ENCODE assay signal across 8 cellular contexts in the genomic region with DNA sequence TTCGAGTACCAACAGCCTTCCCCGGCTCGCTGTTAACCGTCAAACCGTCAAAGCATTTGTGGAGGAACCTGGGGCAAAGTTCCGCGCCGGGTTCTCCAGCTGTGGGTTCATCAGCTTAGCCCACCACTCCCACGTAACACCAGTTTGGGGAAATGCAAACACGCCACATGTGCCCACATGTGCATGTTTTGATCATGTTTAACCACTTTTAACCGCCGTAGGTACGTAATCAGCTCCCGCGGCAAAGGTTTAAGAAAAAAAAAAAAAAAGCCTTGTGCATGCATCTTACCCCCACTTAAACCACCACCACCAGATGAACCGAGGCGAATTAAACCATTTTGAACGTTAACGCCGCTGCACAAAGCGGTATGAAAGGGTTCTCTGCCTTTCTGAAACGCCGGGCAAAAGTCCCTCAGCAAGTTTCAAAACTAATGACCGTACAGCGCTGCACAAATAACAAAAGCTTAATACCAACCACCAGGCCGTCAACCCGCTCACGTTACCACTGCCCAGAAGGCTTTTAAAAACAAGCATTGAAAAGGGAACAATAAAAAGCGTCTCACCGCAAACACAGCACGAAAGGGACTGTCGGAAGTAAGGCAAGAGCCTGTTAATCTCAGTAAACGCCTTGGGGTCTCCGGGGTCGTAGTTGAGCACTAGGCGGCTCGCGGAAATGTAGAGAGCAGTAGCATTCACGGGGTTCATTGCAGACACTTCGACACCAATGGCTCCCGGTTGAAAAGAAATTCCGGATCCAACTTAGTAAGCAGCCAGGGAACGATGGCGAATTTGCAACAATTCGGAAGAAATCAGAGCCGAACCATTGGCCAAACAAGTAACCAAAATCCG. TPM values are rescaled to one million over a fixed set of nuclear protein-coding genes. Genes with fewer than 3 reads are reported as not detected.
DNase-seq lines count a peak whose midpoint lies in the region; ATAC-seq and TF ChIP-seq lines count a peak whose summit lies in the region.

No MANE protein-coding gene starts in this region.

- peaks cover 29% of the 10 kb centered on the region for H3K4me1 ChIP-seq in GM23248 (ENCODE audit: insufficient read depth)
- peaks cover 18% of the 10 kb centered on the region for H3K4me1 ChIP-seq in PC-3 (ENCODE audit: insufficient read depth, low read length)
- H3K4me1 ChIP-seq in urinary bladder (ENCODE audit: insufficient read depth): peaks cover 3% of the 10 kb centered on the region

- DNase-seq in GM23248 (peak; percentile 55), PC-3 (no peak), germinal center (ENCODE audit: low spot score) (peak; percentile 53), pons (ENCODE audit: low spot score) (peak; percentile 25)
- peak; percentile 66 for DNase-seq in activated T-helper 9 cell treated with anti-CD3 and anti-CD28 coated beads, Interleukin-2, amount 50 U/mL, for 16 hours (ENCODE audit: low read depth)

- H3K27me3 ChIP-seq in GM23248 (replicated peaks; ENCODE audit: insufficient read depth) (no peaks in the 10 kb centered on the region), PC-3 (ENCODE audit: low read length) (no peaks in the 10 kb centered on the region)

- H2AFZ ChIP-seq in GM23248 (no peak overlapping the region), PC-3 (ENCODE audit: low read length) (no peak overlapping the region)

- no TSS peak for BruUV-seq in PC-3 (replicated peaks; lab: Mats Ljungman, UMichigan)

- peak overlapping the region; percentile 94 for H3K9ac ChIP-seq in GM23248
- peak overlapping the region; percentile 98 for H3K9ac ChIP-seq in PC-3 (ENCODE audit: low read length)

- 1% methylated on average over 47 of the region's 47 CpGs for WGBS in GM23248 (ENCODE audit: low coverage in 1 of 2, low lambda C conversion rate in 2 of 2, missing lambda C conversion rate in 2 of 2), 2 experiments
- under 1% methylated on average over 47 of the region's 47 CpGs for WGBS in urinary bladder

- intact Hi-C loops in PC-3 (cut with micrococcal nuclease): no loop called here

- H3K79me2 ChIP-seq in GM23248 (ENCODE audit: insufficient read depth) (peaks cover 60% of the 10 kb centered on the region), PC-3 (ENCODE audit: low read length) (peaks cover 64% of the 10 kb centered on the region)

- H3K9me2 ChIP-seq in GM23248 (ENCODE audit: insufficient read depth) (no peaks in the 10 kb centered on the region), PC-3 (replicated peaks; ENCODE audit: low read length) (no peaks in the 10 kb centered on the region)

- ATAC-seq in PC-3 (no peak), HG02885 (IDR thresholded peaks at IDR 0.05; ENCODE audit: poor library complexity, unreplicated experiment) (no peak), GM19455 (IDR thresholded peaks at IDR 0.05; ENCODE audit: unreplicated experiment) (no peak)

- CTCF ChIA-PET in PC-3 (lab: Charles Lee): no interaction called here

- H3K4me3 ChIP-seq in GM23248 (peak overlapping the region; percentile 95), PC-3 (ENCODE audit: low read length) (peak overlapping the region; percentile 100), urinary bladder (ENCODE audit: low read depth, low read length) (peak overlapping the region; percentile 65)

- H3K27ac ChIP-seq in GM23248 (peak overlapping the region; percentile 98), PC-3 (ENCODE audit: low read length) (peak overlapping the region; percentile 98), urinary bladder (ENCODE audit: low read depth) (peak overlapping the region; percentile 99)

- POLR2A ChIA-PET in PC-3 (lab: Charles Lee; ENCODE audit: unreplicated experiment): interaction anchor here (0.9 kb wide), 1 partner anchor 44 kb away, joined by 8 read pairs; no protein-coding TSS in a partner anchor

- H3K4me2 ChIP-seq in GM23248 (ENCODE audit: unreplicated experiment) (peak overlapping the region; percentile 95), PC-3 (ENCODE audit: low read length) (peak overlapping the region; percentile 86)

- in situ Hi-C loops in GM23248 (cut with MboI): no loop called here

- H3F3A ChIP-seq in GM23248 (ENCODE audit: insufficient read depth): peaks cover 60% of the 10 kb centered on the region
- no peaks in the 10 kb centered on the region for H3F3A ChIP-seq in PC-3 (ENCODE audit: low read length, unreplicated experiment)

- no peaks in the 10 kb centered on the region for H3K9me3 ChIP-seq in GM23248 (ENCODE audit: low read depth)
- no peaks in the 10 kb centered on the region for H3K9me3 ChIP-seq in PC-3 (ENCODE audit: low read length)

- peaks cover 42% of the 10 kb centered on the region for H4K20me1 ChIP-seq in GM23248 (ENCODE audit: insufficient read depth)
- peaks cover 56% of the 10 kb centered on the region for H4K20me1 ChIP-seq in PC-3 (ENCODE audit: low read length)

- TF ChIP-seq CTCF in PC-3 (conservative IDR thresholded peaks at IDR 0.05; ENCODE audit: low read depth, low read length): no peak

- H3K36me3 ChIP-seq in GM23248 (ENCODE audit: low read depth): no peaks in the 10 kb centered on the region; the same call in 1 of the 2 replicates
- no peaks in the 10 kb centered on the region for H3K36me3 ChIP-seq in PC-3 (ENCODE audit: low read depth, low read length)
- H3K36me3 ChIP-seq in urinary bladder (ENCODE audit: insufficient read depth): no peaks in the 10 kb centered on the region

RNA-seq across cellular contexts. Expression of gene MSL2, which starts 1.5 kb away (rescaled TPM):
- 11.1 and 15.2 TPM in 2 replicates for total RNA-seq in GM23248 (2014; rRNA removed; shearing (Covaris generic))
- polyA plus RNA-seq in GM23248 (2016; fragmentation: Nextera tagmentation; extraction: Ambion mirVana): 3.3 and 3.5 TPM in 2 replicates
- 7.9 and 22.2 TPM in 2 replicates for total RNA-seq in PC-3 (2014; rRNA removed)
- total RNA-seq in urinary bladder: 38.1 TPM
- 11.2 TPM for polyA plus RNA-seq in urinary bladder

RNA-seq across cellular contexts. Expression of gene PCCB, which starts 55.5 kb away (rescaled TPM):
- total RNA-seq in GM23248 (2014; rRNA removed; shearing (Covaris generic)): 38.9 and 50.2 TPM in 2 replicates
- polyA plus RNA-seq in GM23248 (2016; fragmentation: Nextera tagmentation; extraction: Ambion mirVana) (35.0 and 35.8 TPM in 2 replicates), urinary bladder (31.2 TPM)
- total RNA-seq in PC-3 (2014; rRNA removed) (53.5 and 58.2 TPM in 2 replicates), urinary bladder (29.7 TPM)
